Comparison of ENCODE assay signal across 8 cellular contexts in genomic region chr2:99489758-99490087, GRCh38. TPM values are rescaled to one million over a fixed set of nuclear protein-coding genes. Genes with fewer than 3 reads are reported as not detected.
A peak's percentile ranks its signal among the peaks of the same experiment; 100 is the strongest.
DNase-seq lines count a peak whose midpoint lies in the region; ATAC-seq, FAIRE-seq and TF ChIP-seq lines count a peak whose summit lies in the region.

Gene REV1 (minus strand): TSS chr2:99490017. CDS start chr2:99464975, 25,042 bp downstream.

- POLR2A ChIA-PET in AG04449 (lab: Yijun Ruan, JAX): interaction anchor here (0.5 kb wide), 1 partner anchor 80 kb away, joined by 3 read pairs; no protein-coding TSS in a partner anchor
- POLR2A ChIA-PET in HepG2 (lab: Yijun Ruan, JAX): interaction anchor here (0.6 to 1.5 kb wide), 4 partner anchors 153 to 349 kb away, joined by 4 to 8 read pairs (median 4); partner anchors contain the start of genes EIF5B, LIPT1, TSGA10 and TXNDC9

- WGBS in HepG2 (ENCODE audit: low lambda C conversion rate): 0% methylated on average over 11 of the region's 51 CpGs

- H3K36me3 ChIP-seq in breast epithelium (no peaks in the 10 kb centered on the region), HepG2 (replicated peaks in 1 of 2; ENCODE audit: control insufficient read depth in 1 of 2, insufficient read depth in 2 of 2, low read length in 2 of 2) (no peaks in the 10 kb centered on the region), thoracic aorta (no peaks in the 10 kb centered on the region)

- FAIRE-seq in HepG2 (lab: Jason Lieb, UNC): no peak
- FAIRE-seq in D721Med (lab: Jason Lieb, UNC): no peak

- TF ChIP-seq POLR2A in breast epithelium (IDR thresholded peaks at IDR 0.05): no peak
- peak in 1 of 2 experiments; percentile 80; a peak in 3 of 4 replicates for TF ChIP-seq POLR2A in HepG2 (IDR thresholded peaks at IDR 0.05; ENCODE audit: insufficient read depth in 1 of 2, low read depth in 2 of 2, low read length in 2 of 2)

- intact Hi-C loops in breast epithelium (cut with DNase I; ENCODE audit: low total_unique reads): no loop called here
- intact Hi-C loops in HepG2 (cut with micrococcal nuclease; ENCODE audit: unreplicated experiment): loop anchor here (1.0 to 10.0 kb wide), 4 partner anchors 47 to 347 kb away; partner anchors contain the start of genes C2orf15, EIF5B, MITD1 and MRPL30

- no peak for TF ChIP-seq RAD21 in HepG2 (CRISPR knock-in tag; IDR thresholded peaks at IDR 0.05)

- CTCF ChIA-PET in AG04449 (lab: Yijun Ruan, JAX): interaction anchor here (1.0 to 2.4 kb wide), 6 partner anchors 9 to 840 kb away, joined by 3 to 13 read pairs (median 4); partner anchors contain the start of gene EIF5B
- CTCF ChIA-PET in HepG2 (lab: Yijun Ruan, JAX; ENCODE audit: low intra/inter-chr PET ratio, low total read pairs): interaction anchor here (0.9 kb wide), 1 partner anchor 47 kb away, joined by 4 read pairs; no protein-coding TSS in a partner anchor

- peaks cover 44% of the 10 kb centered on the region for H3K79me2 ChIP-seq in HepG2 (ENCODE audit: insufficient read depth, low read length)

- peaks cover 4 to 11% of the 10 kb centered on the region in 2 donors for H3K4me1 ChIP-seq in breast epithelium
- peaks cover 44% of the 10 kb centered on the region for H3K4me1 ChIP-seq in HepG2 (ENCODE audit: insufficient read depth, low read length)
- peaks cover 15 to 20% of the 10 kb centered on the region in 2 donors for H3K4me1 ChIP-seq in thoracic aorta (ENCODE audit: control insufficient read depth in 1 of 2, low read depth in 2 of 2)

- no peak for ATAC-seq in HepG2
- ATAC-seq in thoracic aorta (ENCODE audit: insufficient number of reproducible peaks, low FRiP score, low read depth): no peak

- peaks cover 8% of the 10 kb centered on the region; the same call in 1 of the 2 replicates for H4K20me1 ChIP-seq in HepG2 (ENCODE audit: insufficient read depth, low read length)

- H3K27me3 ChIP-seq in HL-60 (ENCODE audit: insufficient read depth, poor library complexity, severe bottlenecking): no peaks in the 10 kb centered on the region
- no peaks in the 10 kb centered on the region for H3K27me3 ChIP-seq in breast epithelium
- no peaks in the 10 kb centered on the region; a peak in 3 of 5 replicates for H3K27me3 ChIP-seq in HepG2 (ENCODE audit: control insufficient read depth in 1 of 2, insufficient read depth in 2 of 2, low read length in 2 of 2)
- no peaks in the 10 kb centered on the region for H3K27me3 ChIP-seq in thoracic aorta (replicated peaks; ENCODE audit: insufficient read depth)

- TF ChIP-seq CTCF in AG04449 (IDR thresholded peaks at IDR 0.05; ENCODE audit: insufficient read depth, low read length, missing control alignments): no peak
- no peak for TF ChIP-seq CTCF in HL-60 (IDR thresholded peaks at IDR 0.05; ENCODE audit: insufficient read depth, low read length)
- TF ChIP-seq CTCF in breast epithelium (IDR thresholded peaks at IDR 0.05): no peak
- no peak for TF ChIP-seq CTCF in HepG2 (CRISPR knock-in tag; IDR thresholded peaks at IDR 0.05)
- TF ChIP-seq CTCF in thoracic aorta (IDR thresholded peaks at IDR 0.05): no peak
- TF ChIP-seq CTCF in D721Med (IDR thresholded peaks at IDR 0.05; ENCODE audit: insufficient read depth, missing control alignments): no peak

- TF ChIP-seq EP300 in HepG2 (IDR thresholded peaks at IDR 0.05; ENCODE audit: low read depth in 2 of 2, low read length in 2 of 2): no peak
- TF ChIP-seq EP300 in HepG2 (CRISPR knock-in tag; IDR thresholded peaks at IDR 0.05; ENCODE audit: borderline replicate concordance): no peak

- in situ Hi-C loops in HepG2 (cut with HindIII; ENCODE audit: extremely low pct_ligation_motif_present, low pct_unique_long_range_greater_than_20kb): no loop called here

- DNase-seq in AG04449 (ENCODE audit: low read depth, low spot score) (no peak), HL-60 (ENCODE audit: low read depth in 1 of 2, low spot score in 1 of 2) (no peak), breast epithelium (ENCODE audit: low spot score in 2 of 2) (no peak), HepG2 (ENCODE audit: low spot score) (no peak), thoracic aorta (ENCODE audit: low spot score) (no peak), NCI-H2107 (lab: John Stamatoyannopoulos, UW) (no peak), D721Med (ENCODE audit: insufficient read length, low spot score) (no peak), KG1 (lab: John Stamatoyannopoulos, UW) (no peak)

- H3K9me3 ChIP-seq in breast epithelium (no peaks in the 10 kb centered on the region), HepG2 (ENCODE audit: low read length) (no peaks in the 10 kb centered on the region), thoracic aorta (no peaks in the 10 kb centered on the region)

- peak within 1 kb of the TSS; percentile 92 for H3K9ac ChIP-seq in HepG2 (ENCODE audit: insufficient read depth, low read depth, low read length)

- H2AFZ ChIP-seq in HepG2 (ENCODE audit: low read length): peak within 1 kb of the TSS; percentile 97

- H3K27ac ChIP-seq in HL-60 (replicated peaks): peak within 1 kb of the TSS; percentile 90
- H3K27ac ChIP-seq in breast epithelium: peak within 1 kb of the TSS; percentile 98 to 99
- H3K27ac ChIP-seq in HepG2 (ENCODE audit: extremely low read length, insufficient read depth, low read length): peak within 1 kb of the TSS; percentile 76
- H3K27ac ChIP-seq in thoracic aorta: peak within 1 kb of the TSS; percentile 76 to 87

- no TSS peak for BruUV-seq in HepG2 (replicated peaks; lab: Mats Ljungman, UMichigan)

- H3K4me3 ChIP-seq in AG04449 (ENCODE audit: low read depth, low read length): peak within 1 kb of the TSS; percentile 88
- H3K4me3 ChIP-seq in HL-60 (replicated peaks; ENCODE audit: insufficient read depth, low read length): peak within 1 kb of the TSS; percentile 83
- peak within 1 kb of the TSS; percentile 87 to 99 (median 93) for H3K4me3 ChIP-seq in breast epithelium
- H3K4me3 ChIP-seq in HepG2 (replicated peaks in 1 of 3; ENCODE audit: insufficient read depth in 1 of 3, low read depth in 2 of 3, low read length in 3 of 3): peak within 1 kb of the TSS; percentile 79 to 99 (median 97)
- peak within 1 kb of the TSS; percentile 98 for H3K4me3 ChIP-seq in thoracic aorta

- peak within 1 kb of the TSS; percentile 100 for H3K4me2 ChIP-seq in HepG2 (ENCODE audit: low read depth, low read length)

TF ChIP-seq in HepG2, 621 proteins besides CTCF, POLR2A, EP300 and RAD21 (continues in another document):
- TF ChIP-seq YEATS4 (CRISPR knock-in tag; IDR thresholded peaks at IDR 0.05; ENCODE audit: borderline replicate concordance): peak; percentile 82
- no peak; the same call in 1 of the 2 replicates for TF ChIP-seq HNF4G (IDR thresholded peaks at IDR 0.05; ENCODE audit: borderline replicate concordance, low read depth, low read length)
- TF ChIP-seq HNF4G (CRISPR knock-in tag; IDR thresholded peaks at IDR 0.05; ENCODE audit: borderline replicate concordance, low read depth): 0 out of 2 replicates have a peak, but pooled peaks have one; percentile 11
- 0 out of 2 replicates have a peak, but pooled peaks have one; percentile 24 for TF ChIP-seq ZNF776 (CRISPR knock-in tag; IDR thresholded peaks at IDR 0.05)
- no peak for TF ChIP-seq ZNF280B (CRISPR knock-in tag; IDR thresholded peaks at IDR 0.05; ENCODE audit: borderline replicate concordance)
- TF ChIP-seq ZFX (CRISPR knock-in tag; IDR thresholded peaks at IDR 0.05; ENCODE audit: low read depth): peak; percentile 65

RNA-seq across cellular contexts. Expression of gene REV1, which starts in this region (rescaled TPM):
- total RNA-seq in breast epithelium (10 to 100 TPM; 40.8 to 89.1 (median 78.0) TPM), HepG2 (2016; rRNA removed; fragmentation: Illumina TruSeq; extraction: Trizol) (38.5 and 49.1 TPM in 2 replicates), thoracic aorta (100 to 1,000 TPM in 1 of 2 donors, 10 to 100 TPM in 1; 48.3 to 107 TPM)
- total RNA-seq in HepG2 (2016; cell fraction: cytosol; rRNA removed; fragmentation: Illumina TruSeq; extraction: Trizol; ENCODE audit: low read depth): 35.6 and 38.1 TPM in 2 replicates
- 34.9 and 46.6 TPM in 2 replicates for total RNA-seq in HepG2 (2016; cell fraction: insoluble cytoplasmic fraction; rRNA removed; fragmentation: Illumina TruSeq; extraction: Trizol)
- total RNA-seq in HepG2 (2016; cell fraction: membrane; rRNA removed; fragmentation: Illumina TruSeq; extraction: Trizol): 30.1 and 35.1 TPM in 2 replicates
- 98.0 and 100 TPM in 2 replicates for total RNA-seq in HepG2 (2016; cell fraction: nucleus; rRNA removed; fragmentation: Illumina TruSeq; extraction: Trizol)
- 62.9 and 71.8 TPM in 2 replicates for polyA plus RNA-seq in HepG2 (2011; rRNA removed)
- polyA plus RNA-seq in HepG2 (2011; cell fraction: cytosol; rRNA removed): 13.1 and 19.3 TPM in 2 replicates
- 111 and 115 TPM in 2 replicates for polyA plus RNA-seq in HepG2 (2011; cell fraction: nucleus; rRNA removed)
- 37.1 and 46.7 TPM in 2 replicates for polyA plus RNA-seq in HepG2 (2012)
- 2.3 and 2.8 TPM in 2 replicates for polyA plus RNA-seq in HepG2 (2016; cell fraction: cytosol; fragmentation: Illumina TruSeq; extraction: Trizol; ENCODE audit: low read depth)
- 20.9 and 25.4 TPM in 2 replicates for polyA plus RNA-seq in HepG2 (2016; cell fraction: insoluble cytoplasmic fraction; fragmentation: Illumina TruSeq; extraction: Trizol; ENCODE audit: low read depth)
- polyA plus RNA-seq in HepG2 (2016; cell fraction: membrane; fragmentation: Illumina TruSeq; extraction: Trizol; ENCODE audit: low read depth): 5.5 and 7.5 TPM in 2 replicates
- polyA plus RNA-seq in HepG2 (2016; cell fraction: nucleus; fragmentation: Illumina TruSeq; extraction: Trizol; ENCODE audit: insufficient read depth, low read depth): 112 and 115 TPM in 2 replicates
- polyA minus RNA-seq in HepG2 (2011; rRNA and poly(A)+ RNA removed; ENCODE audit: low replicate concordance): 48.6 and 51.6 TPM in 2 replicates
- 23.2 and 29.9 TPM in 2 replicates for polyA minus RNA-seq in HepG2 (2011; cell fraction: cytosol; rRNA and poly(A)+ RNA removed)
- 236 and 239 TPM in 2 replicates for polyA minus RNA-seq in HepG2 (2011; cell fraction: nucleus; rRNA and poly(A)+ RNA removed)
